ENCODE assay signal across 8 cellular contexts in genomic region chr5:137320056-137321045, GRCh38.
DNase-seq lines count a peak whose midpoint lies in the region; ATAC-seq lines count a peak whose summit lies in the region.

No MANE protein-coding gene starts in this region.

- H3K27me3 Mint-ChIP-seq in stimulated activated naive CD8-positive, alpha-beta T cell treated with anti-CD3 and anti-CD28 coated beads, Interleukin-15, amount 100 ng/mL, for 72 hours: peaks cover 51% of the 10 kb centered on the region

- H3K9me3 ChIP-seq in iPS DF 6.9 (ENCODE audit: control insufficient read depth, insufficient read depth, low read length): no peaks in the 10 kb centered on the region

- H3K36me3 ChIP-seq in iPS DF 6.9 (ENCODE audit: control insufficient read depth, insufficient read depth, low read length): no peaks in the 10 kb centered on the region

- no peak overlapping the region for H3K4me3 ChIP-seq in iPS DF 6.9 (ENCODE audit: low read length)

- peak; percentile 32 for DNase-seq in NCI-H2171 treated with DMSO at 0.1 percent for 48 hours (lab: John Stamatoyannopoulos, UW)
- DNase-seq in NCI-H2171 (lab: John Stamatoyannopoulos, UW): no peak
- peak; percentile 37 for DNase-seq in NCI-H748 treated with DMSO at 0.1 percent for 48 hours (lab: John Stamatoyannopoulos, UW)
- DNase-seq in astrocyte of the hippocampus (ENCODE audit: low read depth, low spot score): peak; percentile 90
- DNase-seq in iPS DF 6.9 (ENCODE audit: low read depth, low spot score): peak; percentile 55
- DNase-seq in stimulated activated naive CD8-positive, alpha-beta T cell treated with anti-CD3 and anti-CD28 coated beads, Interleukin-15, amount 100 ng/mL, for 72 hours: peak; percentile 11 to 19

- WGBS in iPS DF 6.9 (ENCODE audit: insufficient coverage, insufficient read length): no CpG with 5 or more reads among the region's 3 CpGs

- no peaks in the 10 kb centered on the region for H3K9me3 Mint-ChIP-seq in stimulated activated naive CD8-positive, alpha-beta T cell treated with anti-CD3 and anti-CD28 coated beads, Interleukin-15, amount 100 ng/mL, for 72 hours

- H3K4me3 Mint-ChIP-seq in stimulated activated naive CD8-positive, alpha-beta T cell treated with anti-CD3 and anti-CD28 coated beads, Interleukin-15, amount 100 ng/mL, for 72 hours: no peak overlapping the region

- no peak overlapping the region for H3K27ac Mint-ChIP-seq in stimulated activated naive CD8-positive, alpha-beta T cell treated with anti-CD3 and anti-CD28 coated beads, Interleukin-15, amount 100 ng/mL, for 72 hours

- H3K27me3 ChIP-seq in iPS DF 6.9 (ENCODE audit: control insufficient read depth, insufficient read depth, low read length): no peaks in the 10 kb centered on the region

- H3K4me1 ChIP-seq in iPS DF 6.9 (ENCODE audit: control insufficient read depth, insufficient read depth, low read length): no peaks in the 10 kb centered on the region; the same call in 1 of the 2 replicates

- peak; percentile 54 for ATAC-seq in HG02973 (IDR thresholded peaks at IDR 0.05; ENCODE audit: unreplicated experiment)
- ATAC-seq in stimulated activated naive CD8-positive, alpha-beta T cell treated with anti-CD3 and anti-CD28 coated beads, Interleukin-15, amount 100 ng/mL, for 72 hours: no peak
- ATAC-seq in HG02642 (IDR thresholded peaks at IDR 0.05; ENCODE audit: poor library complexity, unreplicated experiment): no peak

- H3K27ac ChIP-seq in iPS DF 6.9 (ENCODE audit: low read length): no peak overlapping the region

- H3K4me1 Mint-ChIP-seq in stimulated activated naive CD8-positive, alpha-beta T cell treated with anti-CD3 and anti-CD28 coated beads, Interleukin-15, amount 100 ng/mL, for 72 hours: no peaks in the 10 kb centered on the region
